1 cellular context compared by ENCODE assay signal in genomic region chr1:117575586-117576225, GRCh38.
TF ChIP-seq lines count a peak whose summit lies in the region.

No MANE protein-coding gene starts in this region.

TF ChIP-seq in HEK293, 187 proteins besides CTCF, POLR2A, EP300 and RAD21 (continued from another document):
- TF ChIP-seq ZNF280C (tag by site-specific recombination; IDR thresholded peaks at IDR 0.05) (no peak), ZNF394 (tag by site-specific recombination; IDR thresholded peaks at IDR 0.05; ENCODE audit: borderline replicate concordance) (no peak), ZNF501 (tag by site-specific recombination; IDR thresholded peaks at IDR 0.05) (no peak), SCRT2 (tag by site-specific recombination; IDR thresholded peaks at IDR 0.05) (peak; percentile 70), ZNF449 (tag by site-specific recombination; IDR thresholded peaks at IDR 0.05) (no peak), ZNF837 (tag by site-specific recombination; IDR thresholded peaks at IDR 0.05) (no peak), ZNF549 (tag by site-specific recombination; IDR thresholded peaks at IDR 0.05) (no peak), SP3 (tag by site-specific recombination; IDR thresholded peaks at IDR 0.05) (no peak), ATF2 (tag by site-specific recombination; IDR thresholded peaks at IDR 0.05; ENCODE audit: low read depth) (no peak), ZNF555 (tag by site-specific recombination; conservative IDR thresholded peaks at IDR 0.05) (no peak), SCRT1 (tag by site-specific recombination; IDR thresholded peaks at IDR 0.05; ENCODE audit: borderline replicate concordance) (peak; percentile 57; the same call in 1 of the 2 replicates), GLI2 (tag by site-specific recombination; IDR thresholded peaks at IDR 0.05; ENCODE audit: borderline replicate concordance, low read depth) (no peak), ZNF146 (tag by site-specific recombination; IDR thresholded peaks at IDR 0.05) (no peak), ZSCAN23 (tag by site-specific recombination; IDR thresholded peaks at IDR 0.05) (no peak), KLF1 (tag by site-specific recombination; IDR thresholded peaks at IDR 0.05) (peak; percentile 56)
